Comparison of ENCODE assay signal across 8 cellular contexts in genomic region chrX:119686087-119686639, GRCh38. TPM values are rescaled to one million over a fixed set of nuclear protein-coding genes. Genes with fewer than 3 reads are reported as not detected.
DNase-seq lines count a peak whose midpoint lies in the region; ATAC-seq and TF ChIP-seq lines count a peak whose summit lies in the region.

No MANE protein-coding gene starts in this region.

- H3K36me3 ChIP-seq in right atrium auricular region (no peaks in the 10 kb centered on the region), tibial nerve (no peaks in the 10 kb centered on the region), MG63 (no peaks in the 10 kb centered on the region)

- 39 to 64% methylated on average over 6 to 11 of the region's 11 CpGs for WGBS in tibial nerve, 2 donors

- peak overlapping the region; percentile 93 to 96 (median 94) for H3K4me3 Mint-ChIP-seq in T-cell

- H3K4me1 Mint-ChIP-seq in T-cell, result peaks cover 76 to 94% (median 88%) of the 10 kb centered on the region in 3 donors

- CTCF ChIA-PET in T-cell (lab: Charles Lee), result interaction anchor here in 1 of 2 donors (1.0 kb wide), 1 partner anchor 80 kb away, joined by 4 read pairs; no protein-coding TSS in a partner anchor

- TF ChIP-seq EP300 in tibial nerve (IDR thresholded peaks at IDR 0.05), result no peak

- DNase-seq in T-cell (peak in 10 of 34 experiments; percentile 11 to 47 (median 37)), right atrium auricular region (ENCODE audit: low spot score) (no peak), tibial nerve (ENCODE audit: low spot score in 2 of 2) (no peak), medulla oblongata (ENCODE audit: extremely low spot score) (no peak), MG63 (no peak)
- DNase-seq in stimulated activated CD4-positive, alpha-beta T cell treated with anti-CD3 and anti-CD28 coated beads, Interleukin-2, amount 100 ng/mL, for 24 hours, result no peak

- no peaks in the 10 kb centered on the region for H3K9me3 Mint-ChIP-seq in T-cell

- H3K27ac ChIP-seq in right atrium auricular region, result peak overlapping the region; percentile 78
- H3K27ac ChIP-seq in tibial nerve, result peak overlapping the region; percentile 74 to 86 (median 80)

- peak; percentile 33 for ATAC-seq in GM18505 (IDR thresholded peaks at IDR 0.05; ENCODE audit: unreplicated experiment)
- peak; percentile 30 for ATAC-seq in HG02623 (IDR thresholded peaks at IDR 0.05; ENCODE audit: unreplicated experiment)
- no peak for ATAC-seq in T-cell (replicated peaks in 1 of 4)

- no peak for TF ChIP-seq CTCF in right atrium auricular region (IDR thresholded peaks at IDR 0.05)
- no peak for TF ChIP-seq CTCF in tibial nerve (IDR thresholded peaks at IDR 0.05)

- POLR2A ChIA-PET in T-cell (lab: Charles Lee), result interaction anchor here (1.6 to 3.0 kb wide), 2 partner anchors 11 to 105 kb away, joined by 10 to 15 read pairs; partner anchors contain the start of gene RPL39 (in 1 of the 2)

- no peaks in the 10 kb centered on the region for H3K9me3 ChIP-seq in right atrium auricular region
- no peaks in the 10 kb centered on the region for H3K9me3 ChIP-seq in tibial nerve
- no peaks in the 10 kb centered on the region for H3K9me3 ChIP-seq in MG63

- H3K36me3 Mint-ChIP-seq in T-cell, result no peaks in the 10 kb centered on the region

- H3K4me1 ChIP-seq in right atrium auricular region, result peaks cover 0 to 13% of the 10 kb centered on the region in 2 donors
- peaks cover 0 to 11% (median 4%) of the 10 kb centered on the region in 4 donors for H3K4me1 ChIP-seq in tibial nerve

- no peak overlapping the region for H3K4me3 ChIP-seq in right atrium auricular region
- no peak overlapping the region for H3K4me3 ChIP-seq in tibial nerve
- no peak overlapping the region for H3K4me3 ChIP-seq in MG63

- no peaks in the 10 kb centered on the region for H3K27me3 Mint-ChIP-seq in T-cell

- TF ChIP-seq POLR2A in GM18505 (IDR thresholded peaks at IDR 0.05; ENCODE audit: borderline replicate concordance, extremely low read depth, insufficient read depth, insufficient read length), result peak; percentile 20
- no peak for TF ChIP-seq POLR2A in tibial nerve (IDR thresholded peaks at IDR 0.05)

- peak overlapping the region; percentile 94 to 98 for H3K27ac Mint-ChIP-seq in T-cell

- no peaks in the 10 kb centered on the region for H3K27me3 ChIP-seq in right atrium auricular region
- no peaks in the 10 kb centered on the region for H3K27me3 ChIP-seq in tibial nerve
- no peaks in the 10 kb centered on the region for H3K27me3 ChIP-seq in MG63

RNA-seq across cellular contexts. Expression of gene SEPTIN6, which starts 6.8 kb away (rescaled TPM):
- total RNA-seq in T-cell (100 to 1,000 TPM; 171 to 269 (median 206) TPM), right atrium auricular region (10 to 100 TPM; 14.1 to 16.4 TPM), tibial nerve (10 to 100 TPM; 18.8 to 35.8 (median 29.7) TPM)
- 1.4 and 5.7 TPM in 2 replicates for total RNA-seq in MG63 (2014; rRNA removed; shearing (Covaris generic); ENCODE audit: low replicate concordance)

Comparison
In these comparisons a context has a peak if more than half of its experiments do, and no peak if none do; other contexts are left out.
1. ATAC-seq: peak in GM18505 (single experiment) and HG02623 (single experiment); none in T-cell (0 of 4).
2. RNA of gene SEPTIN6, which starts 6.8 kb away (total RNA-seq): 171 to 269 TPM in T-cell; 18.8 to 35.8 TPM in tibial nerve, 14.1 to 16.4 TPM in right atrium auricular region and 1.4 to 5.7 TPM in MG63; every median in the first group is over 4 times any median in the second.